Comparison of ENCODE assay signal across 8 cellular contexts in the genomic region with DNA sequence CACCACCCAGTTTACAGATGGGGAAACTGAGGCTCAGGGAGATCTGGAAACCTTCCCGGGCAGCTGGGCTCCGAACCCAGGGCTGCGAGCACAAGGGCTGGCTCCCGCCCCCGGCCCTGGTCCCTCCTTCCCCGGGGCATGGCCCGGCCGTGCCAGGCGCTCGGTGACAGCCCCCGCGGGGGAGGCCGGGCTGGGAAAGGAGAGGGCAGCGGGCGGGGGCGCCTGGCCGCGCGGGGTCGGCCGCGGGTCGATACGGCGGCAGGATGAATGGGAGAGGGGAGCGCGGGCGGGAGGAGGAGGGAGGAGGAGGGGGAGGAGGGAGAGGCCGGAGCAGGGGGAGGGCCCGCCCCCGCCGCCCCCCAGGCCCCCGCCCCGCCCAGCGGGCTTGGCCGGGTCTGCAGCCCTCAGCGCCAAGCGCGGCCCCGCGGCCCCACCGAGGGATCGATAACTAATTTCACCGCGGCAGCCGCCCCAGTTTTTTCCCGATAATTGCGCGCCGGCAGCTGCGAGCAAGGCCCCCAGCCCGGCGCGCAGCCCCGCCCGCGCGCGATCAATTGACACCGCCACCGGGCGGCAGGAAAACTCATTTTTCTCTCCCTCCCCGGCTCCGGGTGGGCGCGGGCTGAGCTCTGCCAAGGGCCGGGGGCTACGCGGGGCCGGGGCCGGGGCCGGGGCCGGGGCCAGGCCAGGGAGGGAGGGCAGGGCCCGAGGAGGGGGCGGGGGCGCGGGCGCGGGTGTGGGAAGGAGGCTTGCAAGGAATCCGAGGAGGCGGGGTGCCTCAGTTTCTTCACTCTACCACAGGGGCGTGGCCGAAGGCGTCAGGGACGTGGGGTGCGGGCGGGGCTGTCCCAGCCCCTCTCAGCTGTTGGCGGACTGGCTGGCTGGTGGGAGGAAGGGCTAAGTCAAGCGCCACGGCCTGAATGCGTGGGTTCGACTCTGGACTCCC. TPM values are rescaled to one million over a fixed set of nuclear protein-coding genes. Genes with fewer than 3 reads are reported as not detected.
A peak's percentile ranks its signal among the peaks of the same experiment; 100 is the strongest.
DNase-seq lines count a peak whose midpoint lies in the region; ATAC-seq and TF ChIP-seq lines count a peak whose summit lies in the region.

No MANE protein-coding gene starts in this region.

- peak overlapping the region in 1 of 7 donors; percentile 63 for H3K27ac Mint-ChIP-seq in CD4-positive, alpha-beta memory T cell
- no peak overlapping the region for H3K27ac Mint-ChIP-seq in stimulated activated naive CD8-positive, alpha-beta T cell treated with anti-CD3 and anti-CD28 coated beads, Interleukin-15, amount 100 ng/mL, for 72 hours

- no TSS peak for BruUV-seq in mammary epithelial cell (replicated peaks; lab: Mats Ljungman, UMichigan)

- in situ Hi-C loops in mammary epithelial cell (cut with MboI; ENCODE audit: low sequenced_read_pairs in 2 of 2): no loop called here

- peaks cover 13 to 14% of the 10 kb centered on the region in 2 donors for H3K27me3 Mint-ChIP-seq in CD4-positive, alpha-beta memory T cell
- H3K27me3 Mint-ChIP-seq in stimulated activated naive CD8-positive, alpha-beta T cell treated with anti-CD3 and anti-CD28 coated beads, Interleukin-15, amount 100 ng/mL, for 72 hours: peaks cover 46% of the 10 kb centered on the region

- H3K79me2 ChIP-seq in mammary epithelial cell (ENCODE audit: insufficient read depth, low read length): no peaks in the 10 kb centered on the region

- no peaks in the 10 kb centered on the region for H4K20me1 ChIP-seq in mammary epithelial cell (ENCODE audit: insufficient read depth, low read length)

- peaks cover 0 to 13% (median 9%) of the 10 kb centered on the region in 4 donors for H3K4me1 Mint-ChIP-seq in CD4-positive, alpha-beta memory T cell
- peaks cover 40% of the 10 kb centered on the region for H3K4me1 Mint-ChIP-seq in stimulated activated naive CD8-positive, alpha-beta T cell treated with anti-CD3 and anti-CD28 coated beads, Interleukin-15, amount 100 ng/mL, for 72 hours

- POLR2A ChIA-PET in CD4-positive, alpha-beta memory T cell (lab: Charles Lee; ENCODE audit: partially characterized antibody): interaction anchor here (0.5 to 2.5 kb wide), 4 partner anchors 80 to 394 kb away, joined by 3 to 10 read pairs (median 4); no protein-coding TSS in a partner anchor

- H3K27me3 ChIP-seq in CD4-positive, alpha-beta memory T cell (ENCODE audit: insufficient read depth, low read length): peaks cover 15% of the 10 kb centered on the region
- no peaks in the 10 kb centered on the region for H3K27me3 ChIP-seq in mammary epithelial cell (ENCODE audit: insufficient read depth, low read length)

- no peak overlapping the region for H3K27ac ChIP-seq in CD4-positive, alpha-beta memory T cell (ENCODE audit: low read depth, low read length)
- H3K27ac ChIP-seq in mammary epithelial cell (ENCODE audit: insufficient read depth, low read depth, low read length): no peak overlapping the region

- H3K4me1 ChIP-seq in CD4-positive, alpha-beta memory T cell (ENCODE audit: insufficient read depth, low read length): peaks cover 20% of the 10 kb centered on the region
- peaks cover 30% of the 10 kb centered on the region for H3K4me1 ChIP-seq in mammary epithelial cell (ENCODE audit: insufficient read depth, low read length)

- H3K4me3 ChIP-seq in CD4-positive, alpha-beta memory T cell (ENCODE audit: low read length in 2 of 2): no peak overlapping the region
- peak overlapping the region; percentile 15 to 42 (median 39) for H3K4me3 ChIP-seq in mammary epithelial cell (replicated peaks in 1 of 3; ENCODE audit: insufficient read depth in 1 of 3, low read depth in 2 of 3, low read length in 3 of 3)

- dilution Hi-C loops in mammary epithelial cell (cut with HindIII; ENCODE audit: low sequenced_read_pairs): no loop called here

- CTCF ChIA-PET in CD4-positive, alpha-beta memory T cell (lab: Charles Lee; ENCODE audit: partially characterized antibody): interaction anchor here (0.5 to 1.9 kb wide), 5 partner anchors 18 to 395 kb away, joined by 3 to 5 read pairs (median 3); no protein-coding TSS in a partner anchor
- CTCF ChIA-PET in mammary epithelial cell (lab: Charles Lee; ENCODE audit: low non-redundant PET): no interaction called here

- no peak for DNase-seq in CD4-positive, alpha-beta memory T cell
- DNase-seq in NCI-H1105 treated with DMSO at 0.1 percent for 48 hours (lab: John Stamatoyannopoulos, UW): peak; percentile 21
- DNase-seq in mammary epithelial cell: no peak
- peak in 1 of 2 donors; percentile 38 for DNase-seq in left colon
- no peak for DNase-seq in stimulated activated naive CD8-positive, alpha-beta T cell treated with anti-CD3 and anti-CD28 coated beads, Interleukin-15, amount 100 ng/mL, for 72 hours
- no peak for DNase-seq in SIG-M5 (lab: John Stamatoyannopoulos, UW)
- DNase-seq in A172 (ENCODE audit: low spot score): no peak

- no peak overlapping the region for H3K9ac ChIP-seq in mammary epithelial cell (ENCODE audit: insufficient read depth, low read length)

- no peaks in the 10 kb centered on the region for H3K9me3 ChIP-seq in CD4-positive, alpha-beta memory T cell (ENCODE audit: control insufficient read depth in 1 of 2, low read length in 2 of 2)
- H3K9me3 ChIP-seq in mammary epithelial cell (replicated peaks; ENCODE audit: insufficient read depth, low read length): no peaks in the 10 kb centered on the region

- intact Hi-C loops in CD4-positive, alpha-beta memory T cell (cut with micrococcal nuclease): loop anchor here (1.0 to 2.0 kb wide), 3 partner anchors 186 to 394 kb away; no protein-coding TSS in a partner anchor
- intact Hi-C loops in mammary epithelial cell (cut with micrococcal nuclease) (no loop called here), left colon (cut with DNase I, micrococcal nuclease) (no loop called here)

- peak overlapping the region; percentile 76 for H3K4me2 ChIP-seq in mammary epithelial cell (ENCODE audit: insufficient read depth, low read depth, low read length)

- no peaks in the 10 kb centered on the region for H3K36me3 Mint-ChIP-seq in CD4-positive, alpha-beta memory T cell

- H2AFZ ChIP-seq in mammary epithelial cell (ENCODE audit: low read depth, low read length): peak overlapping the region; percentile 76

- ATAC-seq in left colon (peak; percentile 25), GM21447 (IDR thresholded peaks at IDR 0.05; ENCODE audit: unreplicated experiment) (no peak)
- peak; percentile 49 for ATAC-seq in stimulated activated naive CD8-positive, alpha-beta T cell treated with anti-CD3 and anti-CD28 coated beads, Interleukin-15, amount 100 ng/mL, for 72 hours

- peak overlapping the region; percentile 73 to 82 (median 77) for H3K4me3 Mint-ChIP-seq in CD4-positive, alpha-beta memory T cell
- peak overlapping the region; percentile 73 to 74 for H3K4me3 Mint-ChIP-seq in stimulated activated naive CD8-positive, alpha-beta T cell treated with anti-CD3 and anti-CD28 coated beads, Interleukin-15, amount 100 ng/mL, for 72 hours

- no peak for TF ChIP-seq CTCF in mammary epithelial cell (conservative IDR thresholded peaks at IDR 0.05 in 1 of 2, IDR thresholded peaks at IDR 0.05 in 1 of 2; ENCODE audit: extremely low read depth in 1 of 2, insufficient read depth in 1 of 2, low read depth in 1 of 2, low read length in 2 of 2)

- WGBS in mammary epithelial cell (ENCODE audit: low coverage, missing lambda C conversion rate): 8% methylated on average over 18 of the region's 92 CpGs

- H3K36me3 ChIP-seq in CD4-positive, alpha-beta memory T cell (ENCODE audit: insufficient read depth, low read length): no peaks in the 10 kb centered on the region
- H3K36me3 ChIP-seq in mammary epithelial cell (ENCODE audit: insufficient read depth, low read length): no peaks in the 10 kb centered on the region

- no peaks in the 10 kb centered on the region for H3K9me3 Mint-ChIP-seq in CD4-positive, alpha-beta memory T cell
- peaks cover 4 to 5% of the 10 kb centered on the region in 2 donors for H3K9me3 Mint-ChIP-seq in stimulated activated naive CD8-positive, alpha-beta T cell treated with anti-CD3 and anti-CD28 coated beads, Interleukin-15, amount 100 ng/mL, for 72 hours

RNA-seq across cellular contexts. Expression of a gene that starts 52.1 kb away (rescaled TPM):
- total RNA-seq in CD4-positive, alpha-beta memory T cell: not detected
- not detected for polyA plus RNA-seq in CD4-positive, alpha-beta memory T cell
- not detected for total RNA-seq in mammary epithelial cell
- polyA plus RNA-seq in mammary epithelial cell: not detected
- polyA minus RNA-seq in mammary epithelial cell: not detected
- total RNA-seq in left colon: under 1 TPM in 1 of 2 donors, not detected in 1; 0.36 TPM
- total RNA-seq in A172 (2014; rRNA removed; shearing (Covaris generic)): not detected in 2 replicates

RNA-seq across cellular contexts. Expression of a gene that starts 57.1 kb away (rescaled TPM):
- 10 to 100 TPM; 45.0 to 45.3 TPM for total RNA-seq in CD4-positive, alpha-beta memory T cell
- 10 to 100 TPM; 48.4 to 55.1 TPM for polyA plus RNA-seq in CD4-positive, alpha-beta memory T cell
- 10 to 100 TPM; 15.0 to 44.6 TPM for total RNA-seq in mammary epithelial cell
- polyA plus RNA-seq in mammary epithelial cell: 59.9 TPM
- polyA minus RNA-seq in mammary epithelial cell: 49.3 TPM
- total RNA-seq in left colon: 10 to 100 TPM; 23.2 to 25.8 TPM
- total RNA-seq in A172 (2014; rRNA removed; shearing (Covaris generic)): 26.9 and 43.8 TPM in 2 replicates

Comparison
In these comparisons a context has a peak if more than half of its experiments do, and no peak if none do; other contexts are left out.
1. H3K4me3 ChIP-seq: peak in mammary epithelial cell (3 of 3); none in CD4-positive, alpha-beta memory T cell (0 of 2).